ENCODE assay signal across 8 cellular contexts in the genomic region with DNA sequence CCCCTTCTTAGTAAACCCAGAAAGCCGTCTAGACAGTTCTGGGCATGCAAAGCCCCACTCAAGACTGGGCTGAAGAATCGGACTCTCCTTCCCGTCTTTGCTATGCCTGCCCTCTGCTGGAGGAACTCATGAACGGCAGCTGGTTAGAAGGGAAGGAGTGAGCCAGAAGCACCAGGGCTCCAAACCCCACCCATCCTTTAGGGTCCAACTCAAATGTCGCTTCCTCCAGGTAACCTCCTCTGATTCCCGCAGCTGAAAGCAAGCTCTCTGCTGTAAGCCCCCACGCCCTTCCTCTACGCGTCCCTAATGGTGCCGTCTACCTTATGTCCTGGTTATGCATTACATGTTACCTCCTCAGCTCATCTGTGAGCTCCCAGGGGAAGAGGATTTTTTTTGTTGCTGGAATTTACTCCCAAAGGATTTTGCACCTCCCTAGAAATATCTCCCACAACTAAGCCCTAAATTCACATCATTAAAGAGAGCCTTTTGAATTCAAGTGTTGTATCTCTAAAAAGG. TPM values are rescaled to one million over a fixed set of nuclear protein-coding genes. Genes with fewer than 3 reads are reported as not detected.
DNase-seq lines count a peak whose midpoint lies in the region; ATAC-seq lines count a peak whose summit lies in the region.

No MANE protein-coding gene starts in this region.

- peak; percentile 69 for ATAC-seq in HG03135 (IDR thresholded peaks at IDR 0.05; ENCODE audit: unreplicated experiment)
- peak; percentile 84 for ATAC-seq in left colon

- DNase-seq in GDM1 (lab: John Stamatoyannopoulos, UW) (peak; percentile 66), NCI-H446 (lab: John Stamatoyannopoulos, UW) (peak; percentile 26 to 81), cerebellar cortex (ENCODE audit: low spot score) (peak; percentile 82), left colon (peak; percentile 55 to 78), T1000 (lab: John Stamatoyannopoulos, UW) (no peak)
- DNase-seq in activated CD4-positive, CD25-positive, alpha-beta regulatory T cell treated with anti-CD3 and anti-CD28 coated beads, Interleukin-2, amount 50 U/mL, for 72 hours, result peak; percentile 71
- DNase-seq in stimulated activated CD4-positive, alpha-beta T cell treated with anti-CD3 and anti-CD28 coated beads, Interleukin-4, amount 100 ng/mL, for 1 hour, result peak; percentile 71

- intact Hi-C loops in left colon (cut with DNase I, micrococcal nuclease), result loop anchor here (2.0 to 10.0 kb wide), 2 partner anchors 107 to 109 kb away; partner anchors contain the start of gene SLC4A8 (in 1 of the 2)

RNA-seq across cellular contexts. Expression of gene SCN8A, which starts 59.0 kb away (rescaled TPM):
- 1 to 10 TPM; 4.9 to 9.2 TPM for total RNA-seq in left colon
